In the genomic region with DNA sequence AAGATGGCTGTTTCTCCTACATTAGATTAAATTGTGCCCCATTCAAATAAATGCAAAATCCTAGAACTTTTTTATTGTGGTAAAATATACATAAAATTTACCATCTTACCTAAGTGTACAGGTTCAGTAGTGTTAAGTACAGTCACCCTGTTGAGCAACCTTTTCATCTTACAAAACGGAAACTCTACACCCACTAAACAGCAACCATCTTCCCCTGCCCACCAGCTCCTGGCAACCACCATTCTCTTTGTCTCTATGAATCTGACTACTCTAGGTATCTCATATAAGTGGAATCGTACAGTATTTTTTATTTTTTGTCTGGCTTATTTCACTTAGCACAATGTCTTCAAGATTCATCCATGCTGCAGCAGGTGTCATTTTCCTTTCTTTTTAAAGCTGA, we compare ENCODE assay signal across 12 cellular contexts. TPM values are rescaled to one million over a fixed set of nuclear protein-coding genes. Genes with fewer than 3 reads are reported as not detected.
DNase-seq lines count a peak whose midpoint lies in the region; ATAC-seq lines count a peak whose summit lies in the region.
"Had no signal": no experiment of that assay in that cellular context is flagged by ENCODE, and none has a peak within 500 bp of the region (broad histone marks: within the 10 kb centered on the region; RNA-seq: fewer than 3 reads in every experiment).

No MANE protein-coding gene starts in this region.

- intact Hi-C loops in left colon (cut with DNase I, micrococcal nuclease) = no loop called here

- H3K4me1 Mint-ChIP-seq in activated CD8-positive, alpha-beta memory T cell treated with anti-CD3 and anti-CD28 coated beads, Interleukin-2, amount 10 ng/mL, durations not matched to agents 7 days and 5 days = peaks cover 67% of the 10 kb centered on the region
- peaks cover 53% of the 10 kb centered on the region for H3K4me1 Mint-ChIP-seq in central memory CD8-positive, alpha-beta T cell

- H3K27ac Mint-ChIP-seq in activated CD8-positive, alpha-beta memory T cell treated with anti-CD3 and anti-CD28 coated beads, Interleukin-2, amount 10 ng/mL, durations not matched to agents 7 days and 5 days = peak overlapping the region; percentile 87
- peak overlapping the region; percentile 20 for H3K27ac Mint-ChIP-seq in central memory CD8-positive, alpha-beta T cell (ENCODE audit: low read depth)

- DNase-seq in NCI-H2107 treated with DMSO at 0.1 percent for 48 hours (lab: John Stamatoyannopoulos, UW; ENCODE audit: unreplicated experiment) (peak; percentile 13), NCI-H2107 (lab: John Stamatoyannopoulos, UW) (no peak), hippocampal formation (lab: John Stamatoyannopoulos, UW) (no peak), middle frontal gyrus (ENCODE audit: extremely low spot score, low spot score) (no peak), left colon (no peak)
- DNase-seq in activated CD8-positive, alpha-beta memory T cell treated with anti-CD3 and anti-CD28 coated beads, Interleukin-2, amount 10 ng/mL, durations not matched to agents 7 days and 5 days = peak; percentile 72
- DNase-seq in central memory CD8-positive, alpha-beta T cell (ENCODE audit: low spot score in 2 of 2) = peak in 1 of 2 donors; percentile 21
- DNase-seq in stimulated activated CD8-positive, alpha-beta memory T cell treated with anti-CD3 and anti-CD28 coated beads, Interleukin-4, amount 100 ng/mL, for 24 hours (ENCODE audit: low read depth) = peak; percentile 19
- DNase-seq: DND-41, mesenchymal stem cell, NCI-H446, retina had no signal

- no peaks in the 10 kb centered on the region for H3K27me3 Mint-ChIP-seq in activated CD8-positive, alpha-beta memory T cell treated with anti-CD3 and anti-CD28 coated beads, Interleukin-2, amount 10 ng/mL, durations not matched to agents 7 days and 5 days
- H3K27me3 Mint-ChIP-seq in central memory CD8-positive, alpha-beta T cell = no peaks in the 10 kb centered on the region

- peak overlapping the region; percentile 69 for H3K4me3 Mint-ChIP-seq in activated CD8-positive, alpha-beta memory T cell treated with anti-CD3 and anti-CD28 coated beads, Interleukin-2, amount 10 ng/mL, durations not matched to agents 7 days and 5 days
- H3K4me3 Mint-ChIP-seq in central memory CD8-positive, alpha-beta T cell = peak overlapping the region; percentile 63

- H3K36me3 Mint-ChIP-seq in activated CD8-positive, alpha-beta memory T cell treated with anti-CD3 and anti-CD28 coated beads, Interleukin-2, amount 10 ng/mL, durations not matched to agents 7 days and 5 days = peaks cover 23% of the 10 kb centered on the region
- no peaks in the 10 kb centered on the region for H3K36me3 Mint-ChIP-seq in central memory CD8-positive, alpha-beta T cell (ENCODE audit: insufficient read depth)

- peak; percentile 85 for ATAC-seq in activated CD8-positive, alpha-beta memory T cell treated with anti-CD3 and anti-CD28 coated beads, Interleukin-2, amount 10 ng/mL, durations not matched to agents 7 days and 5 days
- ATAC-seq in central memory CD8-positive, alpha-beta T cell (replicated peaks; ENCODE audit: extremely low read depth, poor library complexity, severe bottlenecking) = peak; percentile 84
- no peak for ATAC-seq in left colon

- CTCF ChIA-PET in activated CD8-positive, alpha-beta memory T cell treated with anti-CD3 and anti-CD28 coated beads, Interleukin-2, amount 10 ng/mL, durations not matched to agents 7 days and 5 days (lab: Charles Lee) = interaction anchor here (0.5 to 2.0 kb wide), 6 partner anchors 13 to 525 kb away, joined by 3 to 4 read pairs (median 4); a partner anchor contains a TSS

- H3K9me3 Mint-ChIP-seq in activated CD8-positive, alpha-beta memory T cell treated with anti-CD3 and anti-CD28 coated beads, Interleukin-2, amount 10 ng/mL, durations not matched to agents 7 days and 5 days (ENCODE audit: low read depth) = no peaks in the 10 kb centered on the region
- H3K9me3 Mint-ChIP-seq in central memory CD8-positive, alpha-beta T cell = no peaks in the 10 kb centered on the region

RNA-seq across cellular contexts. Expression of a gene that starts 53.0 kb away (rescaled TPM):
- total RNA-seq in activated CD8-positive, alpha-beta memory T cell treated with anti-CD3 and anti-CD28 coated beads, Interleukin-2, amount 10 ng/mL, durations not matched to agents 7 days and 5 days = 10 to 100 TPM; 56.1 to 62.0 TPM
- total RNA-seq in left colon = 10 to 100 TPM; 30.7 to 33.8 TPM

Comparison
In these comparisons a context has a peak if more than half of its experiments do, and no peak if none do; other contexts are left out.
1. DNase-seq: peak in NCI-H2107 treated with DMSO at 0.1 percent for 48 hours (single experiment), activated CD8-positive, alpha-beta memory T cell treated with anti-CD3 and anti-CD28 coated beads, Interleukin-2, amount 10 ng/mL, durations not matched to agents 7 days and 5 days (single experiment) and stimulated activated CD8-positive, alpha-beta memory T cell treated with anti-CD3 and anti-CD28 coated beads, Interleukin-4, amount 100 ng/mL, for 24 hours (single experiment); none in NCI-H2107 (single experiment), hippocampal formation (0 of 2), middle frontal gyrus (single experiment) and left colon (0 of 2).